Comparison of ENCODE assay signal across 8 cellular contexts in the genomic region with DNA sequence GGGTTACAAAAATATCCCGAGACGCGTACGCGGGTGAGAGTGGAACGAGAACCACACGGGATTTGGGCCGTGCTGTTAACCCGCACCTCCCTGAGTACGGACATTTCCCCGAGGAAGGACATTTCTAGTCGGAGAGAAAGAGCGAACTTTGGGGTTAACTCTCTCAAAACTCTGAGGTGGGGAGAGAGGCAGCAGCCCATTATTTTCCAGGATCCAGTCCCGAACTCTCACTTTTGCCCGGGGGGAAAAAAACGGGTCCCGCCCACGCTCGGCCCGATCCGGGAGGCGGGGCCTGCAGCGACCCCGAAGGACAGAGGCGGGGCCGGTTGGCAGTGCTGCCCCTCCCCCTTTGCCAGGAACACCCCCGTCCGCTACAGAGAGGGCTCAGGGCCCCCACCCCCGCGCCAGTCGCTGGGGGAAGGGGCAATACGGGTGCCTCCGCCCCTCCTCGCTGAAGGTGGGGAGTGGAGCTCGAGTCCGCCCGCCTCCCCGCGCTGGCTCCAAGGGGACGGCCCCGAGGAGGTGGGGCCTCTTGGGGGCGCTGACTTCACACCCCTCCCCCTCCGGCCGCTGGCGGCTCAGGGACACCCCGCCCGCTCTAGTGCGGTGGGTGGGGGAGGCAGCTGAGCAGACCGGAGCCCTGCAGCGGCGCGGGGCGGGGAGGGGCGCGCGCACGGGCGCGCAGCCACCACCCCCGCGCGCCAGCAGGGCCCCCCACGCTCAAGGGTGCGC.
DNase-seq lines count a peak whose midpoint lies in the region; ATAC-seq and FAIRE-seq lines count a peak whose summit lies in the region.

No MANE protein-coding gene starts in this region.

- H3K27ac Mint-ChIP-seq in memory B cell: peak overlapping the region; percentile 98

- H3K9me3 ChIP-seq in effector memory CD4-positive, alpha-beta T cell (ENCODE audit: control insufficient read depth, low read length): no peaks in the 10 kb centered on the region

- H3K4me3 Mint-ChIP-seq in memory B cell: peak overlapping the region; percentile 96

- H3K36me3 ChIP-seq in effector memory CD4-positive, alpha-beta T cell (ENCODE audit: control insufficient read depth, insufficient read depth, low read length): no peaks in the 10 kb centered on the region

- H3K27ac ChIP-seq in effector memory CD4-positive, alpha-beta T cell (ENCODE audit: insufficient read depth, low read length, poor library complexity, severe bottlenecking): peak overlapping the region; percentile 92

- no peaks in the 10 kb centered on the region for H3K27me3 ChIP-seq in effector memory CD4-positive, alpha-beta T cell (replicated peaks; ENCODE audit: control insufficient read depth, insufficient read depth, low read length, poor library complexity, severe bottlenecking)

- H3K4me3 ChIP-seq in effector memory CD4-positive, alpha-beta T cell (ENCODE audit: insufficient read depth, low read depth, low read length, poor library complexity, severe bottlenecking): peak overlapping the region; percentile 87

- peaks cover 4% of the 10 kb centered on the region for H3K36me3 Mint-ChIP-seq in memory B cell

- H3K4me1 Mint-ChIP-seq in memory B cell: peaks cover 17% of the 10 kb centered on the region

- DNase-seq in COR-L47 (lab: John Stamatoyannopoulos, UW): peak; percentile 94
- peak; percentile 96 for DNase-seq in HTR-8/SVneo (ENCODE audit: insufficient read length, low spot score)
- DNase-seq in NOMO-1 (lab: John Stamatoyannopoulos, UW; ENCODE audit: unreplicated experiment in 2 of 2): peak; percentile 90 to 97
- peak; percentile 93 to 94 for DNase-seq in activated CD8-positive, alpha-beta memory T cell treated with anti-CD3 and anti-CD28 coated beads for 4 hours (ENCODE audit: low read depth in 2 of 2)
- DNase-seq in effector memory CD4-positive, alpha-beta T cell: peak; percentile 92 to 94 (median 93)
- DNase-seq in memory B cell (ENCODE audit: low spot score in 2 of 2): peak; percentile 95 to 96
- DNase-seq in stimulated activated CD4-positive, alpha-beta T cell treated with anti-CD3 and anti-CD28 coated beads, TNF-alpha, amount 100 ng/mL, for 48 hours (ENCODE audit: low read depth in 3 of 3): peak; percentile 91 to 97 (median 97)

- no peaks in the 10 kb centered on the region for H3K9me3 Mint-ChIP-seq in memory B cell

- no peaks in the 10 kb centered on the region for H3K27me3 Mint-ChIP-seq in memory B cell

- ATAC-seq in GM21381 (IDR thresholded peaks at IDR 0.05; ENCODE audit: unreplicated experiment): peak; percentile 81
- peak; percentile 77 for ATAC-seq in memory B cell (ENCODE audit: low read depth)

- peaks cover 16% of the 10 kb centered on the region for H3K4me1 ChIP-seq in effector memory CD4-positive, alpha-beta T cell (ENCODE audit: control insufficient read depth, insufficient read depth, low read length, poor library complexity, severe bottlenecking)

- peak; percentile 80 for FAIRE-seq in HTR-8/SVneo (lab: Jason Lieb, UNC)

Comparison
In these comparisons a context has a peak if more than half of its experiments do, and no peak if none do; other contexts are left out.
1. Peak in every context shown above with its lines: DNase-seq, ATAC-seq, H3K4me3 ChIP-seq and H3K27ac ChIP-seq.